9 cellular contexts compared by ENCODE assay signal in genomic region chr17:41835214-41835799, GRCh38. TPM values are rescaled to one million over a fixed set of nuclear protein-coding genes. Genes with fewer than 3 reads are reported as not detected.
DNase-seq lines count a peak whose midpoint lies in the region; ATAC-seq and TF ChIP-seq lines count a peak whose summit lies in the region.
"Had no signal": no experiment of that assay in that cellular context is flagged by ENCODE, and none has a peak within 500 bp of the region (broad histone marks: within the 10 kb centered on the region; RNA-seq: fewer than 3 reads in every experiment).

No MANE protein-coding gene starts in this region.

- ATAC-seq in GM19438 (IDR thresholded peaks at IDR 0.05; ENCODE audit: low read depth, unreplicated experiment) (peak; percentile 28), GM19452 (IDR thresholded peaks at IDR 0.05; ENCODE audit: unreplicated experiment) (no peak)

- H3K27ac Mint-ChIP-seq in neural crest cell (ENCODE audit: unreplicated experiment): peak overlapping the region; percentile 7

- peaks cover 12% of the 10 kb centered on the region for H3K4me1 Mint-ChIP-seq in neural crest cell

- peaks cover 0 to 5% (median 2%) of the 10 kb centered on the region in 4 donors for H3K4me1 ChIP-seq in Peyer's patch

- H3K4me3 ChIP-seq in AG09309 (ENCODE audit: control insufficient read depth, low read depth, low read length) (peak overlapping the region; percentile 69), Peyer's patch (peak overlapping the region; percentile 52 to 88 (median 77)), epithelial cell of esophagus (ENCODE audit: low read length) (peak overlapping the region; percentile 66)

- no peaks in the 10 kb centered on the region for H3K27me3 ChIP-seq in Peyer's patch

- H3K4me3 Mint-ChIP-seq in neural crest cell: peak overlapping the region; percentile 93

- no peak for TF ChIP-seq POLR2A in Peyer's patch (IDR thresholded peaks at IDR 0.05)

- peak overlapping the region in 3 of 4 donors; percentile 34 to 73 (median 54) for H3K27ac ChIP-seq in Peyer's patch

- no peaks in the 10 kb centered on the region for H3K9me3 ChIP-seq in Peyer's patch

- H3K9me3 Mint-ChIP-seq in neural crest cell: no peaks in the 10 kb centered on the region

- H3K27me3 Mint-ChIP-seq in neural crest cell (ENCODE audit: low read depth): no peaks in the 10 kb centered on the region

- H3K36me3 ChIP-seq in Peyer's patch: peaks cover 0 to 17% (median 0%) of the 10 kb centered on the region in 3 donors

- H3K36me3 Mint-ChIP-seq in neural crest cell (ENCODE audit: low read depth): peaks cover 5% of the 10 kb centered on the region

- TF ChIP-seq CTCF in AG09309 (IDR thresholded peaks at IDR 0.05; ENCODE audit: control insufficient read depth, insufficient read depth, low read depth, low read length, missing control alignments) (no peak), Peyer's patch (IDR thresholded peaks at IDR 0.05) (no peak), epithelial cell of esophagus (IDR thresholded peaks at IDR 0.05; ENCODE audit: insufficient read depth, low read depth, low read length, missing control alignments) (no peak), neural crest cell (conservative IDR thresholded peaks at IDR 0.05) (no peak)

- DNase-seq in AG09309 (ENCODE audit: low read depth): no peak
- DNase-seq in Peyer's patch: no peak
- DNase-seq in epithelial cell of esophagus (ENCODE audit: low read depth): peak; percentile 5
- DNase-seq in neural crest cell (ENCODE audit: low read depth, low spot score): no peak
- DNase-seq in NK-92 (lab: John Stamatoyannopoulos, UW; ENCODE audit: unreplicated experiment): no peak
- no peak for DNase-seq in NCI-H2081 treated with DMSO at 0.1 percent for 48 hours (lab: John Stamatoyannopoulos, UW)

RNA-seq across cellular contexts. Expression of gene NT5C3B, which starts 0.7 kb away (rescaled TPM):
- total RNA-seq in Peyer's patch (10 to 100 TPM in 3 of 4 donors, 1 to 10 TPM in 1; 5.8 to 40.4 (median 20.1) TPM), neural crest cell (120 and 123 TPM in 2 replicates)

RNA-seq across cellular contexts. Expression of gene KLHL10, which starts 2.3 kb away (rescaled TPM):
- total RNA-seq in Peyer's patch (not detected), neural crest cell (not detected in 2 replicates)
- total RNA-seq: lung microvascular endothelial cell had no signal

RNA-seq across cellular contexts. Expression of gene FKBP10, which starts 22.5 kb away (rescaled TPM):
- 100 to 1,000 TPM in 1 of 4 donors, 10 to 100 TPM in 2, 1 to 10 TPM in 1; 7.2 to 130 (median 11.2) TPM for total RNA-seq in Peyer's patch
- 259 and 262 TPM in 2 replicates for total RNA-seq in neural crest cell

RNA-seq across cellular contexts. Expression of gene P3H4, which starts 23.6 kb away (rescaled TPM):
- 10 to 100 TPM in 3 of 4 donors, 1 to 10 TPM in 1; 9.5 to 23.1 (median 18.0) TPM for total RNA-seq in Peyer's patch
- 40.3 and 42.3 TPM in 2 replicates for total RNA-seq in neural crest cell

RNA-seq across cellular contexts. Expression of gene KLHL11, which starts 29.9 kb away (rescaled TPM):
- total RNA-seq in Peyer's patch (10 to 100 TPM in 1 of 4 donors, 1 to 10 TPM in 3; 7.4 to 10.5 (median 7.7) TPM), neural crest cell (20.4 and 20.6 TPM in 2 replicates)
